In the genomic region with DNA sequence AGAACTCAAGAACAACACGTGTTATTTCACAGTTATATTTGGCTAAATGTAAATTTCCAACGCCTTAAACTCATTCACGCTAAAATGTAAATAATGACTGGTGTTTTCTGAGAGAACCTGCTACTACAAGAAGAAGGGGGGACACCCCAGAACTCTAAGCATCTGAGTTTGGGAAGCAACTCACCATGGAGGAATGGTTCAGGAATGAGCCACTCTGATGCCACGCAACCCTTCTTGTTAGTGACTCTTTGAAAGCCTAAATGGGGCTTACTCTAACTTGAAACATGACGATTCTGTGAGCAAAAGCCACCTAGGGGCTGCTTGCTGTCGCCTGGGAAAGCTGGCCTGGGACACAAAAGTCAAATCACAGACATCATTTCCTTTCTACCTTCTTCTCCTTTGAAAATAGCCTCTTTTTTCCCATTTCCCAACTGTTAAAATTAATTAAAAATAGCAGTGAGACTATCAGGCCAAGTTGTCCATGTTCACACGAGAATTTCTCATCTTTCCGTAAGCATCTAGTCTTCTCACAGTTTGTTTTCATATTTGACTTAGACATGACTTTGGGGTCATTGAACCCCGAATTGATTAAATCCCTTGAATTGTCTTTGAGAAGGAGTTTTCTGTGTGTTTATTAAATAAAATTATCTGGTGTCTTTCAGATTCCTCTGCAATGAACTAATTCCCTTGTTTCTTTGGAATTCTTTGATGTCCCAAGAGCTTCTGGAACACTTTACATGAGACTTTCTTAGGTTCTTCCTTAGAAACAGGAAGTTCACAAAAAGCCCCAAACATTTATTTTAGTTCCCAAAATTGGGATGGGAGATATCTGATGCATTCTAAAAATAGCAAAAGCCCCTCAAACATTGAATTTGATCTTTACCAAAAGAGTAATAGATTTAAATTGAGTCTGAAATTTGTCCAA, we compare ENCODE assay signal across 1 cellular context.
TF ChIP-seq lines count a peak whose summit lies in the region.

No MANE protein-coding gene starts in this region.

TF ChIP-seq in H1, 55 proteins besides CTCF, POLR2A, EP300 and RAD21 (continued from another document):
- TF ChIP-seq, protein P1, sequence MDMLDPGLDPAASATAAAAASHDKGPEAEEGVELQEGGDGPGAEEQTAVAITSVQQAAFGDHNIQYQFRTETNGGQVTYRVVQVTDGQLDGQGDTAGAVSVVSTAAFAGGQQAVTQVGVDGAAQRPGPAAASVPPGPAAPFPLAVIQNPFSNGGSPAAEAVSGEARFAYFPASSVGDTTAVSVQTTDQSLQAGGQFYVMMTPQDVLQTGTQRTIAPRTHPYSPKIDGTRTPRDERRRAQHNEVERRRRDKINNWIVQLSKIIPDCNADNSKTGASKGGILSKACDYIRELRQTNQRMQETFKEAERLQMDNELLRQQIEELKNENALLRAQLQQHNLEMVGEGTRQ (IDR thresholded peaks at IDR 0.05; ENCODE audit: low read length) = no peak
- TF ChIP-seq SP2 (IDR thresholded peaks at IDR 0.05; ENCODE audit: low read length) (no peak), GABPA (IDR thresholded peaks at IDR 0.05; ENCODE audit: borderline replicate concordance, insufficient read depth, low read length) (no peak), SIX5 (IDR thresholded peaks at IDR 0.05; ENCODE audit: low read depth, low read length) (no peak), TAF1 (IDR thresholded peaks at IDR 0.05; ENCODE audit: low read depth, low read length) (no peak), CREB1 (IDR thresholded peaks at IDR 0.05) (no peak), RFX5 (IDR thresholded peaks at IDR 0.05; ENCODE audit: borderline replicate concordance, low read depth, low read length) (no peak), RXRA (IDR thresholded peaks at IDR 0.05; ENCODE audit: insufficient read depth, low read depth, low read length) (no peak), KDM4A (IDR thresholded peaks at IDR 0.05; ENCODE audit: low read depth, low read length, severe bottlenecking) (no peak), CTBP2 (IDR thresholded peaks at IDR 0.05; ENCODE audit: borderline replicate concordance, insufficient read depth, insufficient read length, low read length) (no peak), SIRT6 (IDR thresholded peaks at IDR 0.05; ENCODE audit: low read length) (no peak), RBBP5 (IDR thresholded peaks at IDR 0.05; ENCODE audit: borderline replicate concordance, low read depth, low read length) (no peak)
- TF ChIP-seq, protein P2, sequence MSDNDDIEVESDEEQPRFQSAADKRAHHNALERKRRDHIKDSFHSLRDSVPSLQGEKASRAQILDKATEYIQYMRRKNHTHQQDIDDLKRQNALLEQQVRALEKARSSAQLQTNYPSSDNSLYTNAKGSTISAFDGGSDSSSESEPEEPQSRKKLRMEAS (IDR thresholded peaks at IDR 0.05) = no peak
